8 cellular contexts compared by ENCODE assay signal in genomic region chr3:19885468-19885867, GRCh38. TPM values are rescaled to one million over a fixed set of nuclear protein-coding genes. Genes with fewer than 3 reads are reported as not detected.
A peak's percentile ranks its signal among the peaks of the same experiment; 100 is the strongest.
DNase-seq lines count a peak whose midpoint lies in the region; ATAC-seq, FAIRE-seq and TF ChIP-seq lines count a peak whose summit lies in the region.

No MANE protein-coding gene starts in this region.

- H3K27ac Mint-ChIP-seq in activated CD8-positive, alpha-beta T cell treated with anti-CD3 and anti-CD28 coated beads, Interleukin-2, amount 10 ng/mL, durations not matched to agents 7 days and 5 days = no peak overlapping the region
- H3K27ac Mint-ChIP-seq in immature natural killer cell = no peak overlapping the region

- no peaks in the 10 kb centered on the region for H3K9me3 ChIP-seq in uterus

- H3K27ac ChIP-seq in uterus = no peak overlapping the region

- DNase-seq in Ammon's horn (ENCODE audit: low spot score) (peak; percentile 25), GM12892 (ENCODE audit: insufficient read length) (peak; percentile 3), LNCaP clone FGC (ENCODE audit: low read depth) (no peak), immature natural killer cell (peak; percentile 7 to 24 (median 22)), uterus (no peak)
- peak; percentile 34 for DNase-seq in activated CD8-positive, alpha-beta T cell treated with anti-CD3 and anti-CD28 coated beads, Interleukin-2, amount 10 ng/mL, durations not matched to agents 7 days and 5 days
- DNase-seq in activated CD8-positive, alpha-beta memory T cell treated with anti-CD3 and anti-CD28 coated beads for 24 hours = no peak

- H3K27me3 Mint-ChIP-seq in activated CD8-positive, alpha-beta T cell treated with anti-CD3 and anti-CD28 coated beads, Interleukin-2, amount 10 ng/mL, durations not matched to agents 7 days and 5 days (ENCODE audit: low read depth) = no peaks in the 10 kb centered on the region
- H3K27me3 Mint-ChIP-seq in immature natural killer cell (ENCODE audit: low read depth in 3 of 3) = peaks cover 0 to 4% (median 2%) of the 10 kb centered on the region in 3 donors

- no peaks in the 10 kb centered on the region for H3K9me3 Mint-ChIP-seq in activated CD8-positive, alpha-beta T cell treated with anti-CD3 and anti-CD28 coated beads, Interleukin-2, amount 10 ng/mL, durations not matched to agents 7 days and 5 days (ENCODE audit: insufficient read depth)
- no peaks in the 10 kb centered on the region for H3K9me3 Mint-ChIP-seq in immature natural killer cell

- H3K36me3 Mint-ChIP-seq in activated CD8-positive, alpha-beta T cell treated with anti-CD3 and anti-CD28 coated beads, Interleukin-2, amount 10 ng/mL, durations not matched to agents 7 days and 5 days (ENCODE audit: low read depth) = no peaks in the 10 kb centered on the region
- H3K36me3 Mint-ChIP-seq in immature natural killer cell = no peaks in the 10 kb centered on the region

- no peaks in the 10 kb centered on the region for H3K36me3 ChIP-seq in uterus

- H3K27me3 ChIP-seq in uterus = no peaks in the 10 kb centered on the region

- CTCF ChIA-PET in activated CD8-positive, alpha-beta T cell treated with anti-CD3 and anti-CD28 coated beads, Interleukin-2, amount 10 ng/mL, durations not matched to agents 7 days and 5 days (lab: Charles Lee) = interaction anchor here (0.6 to 2.2 kb wide), 11 partner anchors 8 to 1080 kb away, joined by 3 to 7 read pairs (median 3); partner anchors contain the start of gene SGO1

- TF ChIP-seq POLR2A in GM12892 (IDR thresholded peaks at IDR 0.05; ENCODE audit: low read depth, low read length) (no peak), uterus (IDR thresholded peaks at IDR 0.05) (no peak)

- H3K4me3 Mint-ChIP-seq in activated CD8-positive, alpha-beta T cell treated with anti-CD3 and anti-CD28 coated beads, Interleukin-2, amount 10 ng/mL, durations not matched to agents 7 days and 5 days = no peak overlapping the region
- no peak overlapping the region for H3K4me3 Mint-ChIP-seq in immature natural killer cell

- H3K4me3 ChIP-seq in LNCaP clone FGC (ENCODE audit: low read depth, low read length) = no peak overlapping the region
- no peak overlapping the region for H3K4me3 ChIP-seq in uterus

- H3K4me1 Mint-ChIP-seq in activated CD8-positive, alpha-beta T cell treated with anti-CD3 and anti-CD28 coated beads, Interleukin-2, amount 10 ng/mL, durations not matched to agents 7 days and 5 days (ENCODE audit: low read depth) = peaks cover 9% of the 10 kb centered on the region
- no peaks in the 10 kb centered on the region for H3K4me1 Mint-ChIP-seq in immature natural killer cell

- peak; percentile 44 for FAIRE-seq in GM12892 (lab: Jason Lieb, UNC)

- no peak for ATAC-seq in activated CD8-positive, alpha-beta T cell treated with anti-CD3 and anti-CD28 coated beads, Interleukin-2, amount 10 ng/mL, durations not matched to agents 7 days and 5 days
- ATAC-seq in GM21423 (IDR thresholded peaks at IDR 0.05; ENCODE audit: unreplicated experiment) = no peak

- intact Hi-C loops in uterus (cut with DNase I; ENCODE audit: low total_unique reads) = no loop called here

- H3K4me1 ChIP-seq in uterus = no peaks in the 10 kb centered on the region

- TF ChIP-seq CTCF in LNCaP clone FGC (IDR thresholded peaks at IDR 0.05; ENCODE audit: control insufficient read depth, extremely low read depth, insufficient read depth) (peak; percentile 41), uterus (IDR thresholded peaks at IDR 0.05) (peak; percentile 14 to 36 (median 32))

- POLR2A ChIA-PET in activated CD8-positive, alpha-beta T cell treated with anti-CD3 and anti-CD28 coated beads, Interleukin-2, amount 10 ng/mL, durations not matched to agents 7 days and 5 days (lab: Charles Lee) = no interaction called here

RNA-seq across cellular contexts. Expression of gene EFHB, which starts 48.5 kb away (rescaled TPM):
- not detected for polyA plus RNA-seq in GM12892 (2012; ENCODE audit: missing spikeins)
- under 1 TPM in 1 of 2 experiments, not detected in 1; 0.44 TPM for total RNA-seq in activated CD8-positive, alpha-beta T cell treated with anti-CD3 and anti-CD28 coated beads, Interleukin-2, amount 10 ng/mL, durations not matched to agents 7 days and 5 days
- 1 to 10 TPM in 1 of 3 donors, under 1 TPM in 1, not detected in 1; 0.52 to 1.3 TPM for polyA plus RNA-seq in immature natural killer cell
- 1 to 10 TPM in 2 of 4 donors, under 1 TPM in 1, not detected in 1; under 0.01 to 5.7 (median 1.2) TPM for total RNA-seq in uterus

Comparison
In these comparisons a context has a peak if more than half of its experiments do, and no peak if none do; other contexts are left out.
1. DNase-seq: peak in Ammon's horn (single experiment), GM12892 (single experiment), activated CD8-positive, alpha-beta T cell treated with anti-CD3 and anti-CD28 coated beads, Interleukin-2, amount 10 ng/mL, durations not matched to agents 7 days and 5 days (single experiment) and immature natural killer cell (3 of 3); none in LNCaP clone FGC (single experiment), uterus (0 of 2) and activated CD8-positive, alpha-beta memory T cell treated with anti-CD3 and anti-CD28 coated beads for 24 hours (single experiment).